9 cellular contexts compared by ENCODE assay signal in genomic region chr1:41918450-41919043, GRCh38. TPM values are rescaled to one million over a fixed set of nuclear protein-coding genes. Genes with fewer than 3 reads are reported as not detected.
DNase-seq lines count a peak whose midpoint lies in the region; ATAC-seq and TF ChIP-seq lines count a peak whose summit lies in the region.
"Had no signal": no experiment of that assay in that cellular context is flagged by ENCODE, and none has a peak within 500 bp of the region (broad histone marks: within the 10 kb centered on the region; RNA-seq: fewer than 3 reads in every experiment).

TSS of gene HIVEP3 (minus strand) at chr1:41918922.

- peaks cover 25% of the 10 kb centered on the region for H3K4me1 ChIP-seq in smooth muscle cell (ENCODE audit: low read depth)

- in situ Hi-C loops in brain microvascular endothelial cell (cut with HindIII; ENCODE audit: low pct_ligation_motif_present, low sequenced_read_pairs) = no loop called here

- no peaks in the 10 kb centered on the region for H3K79me2 ChIP-seq in smooth muscle cell (ENCODE audit: low read depth)

- H3K4me3 ChIP-seq in brain microvascular endothelial cell (ENCODE audit: low read depth, low read length) (peak within 1 kb of the TSS; percentile 62), smooth muscle cell (peak within 1 kb of the TSS; percentile 83)

- H3K27ac ChIP-seq in brain microvascular endothelial cell = peak within 1 kb of the TSS; percentile 0
- H3K27ac ChIP-seq in smooth muscle cell (ENCODE audit: low read depth) = no peak within 1 kb of the TSS
- H3K27ac ChIP-seq: epithelial cell of prostate had no signal

- no peaks in the 10 kb centered on the region for H3K9me3 ChIP-seq in smooth muscle cell (replicated peaks; ENCODE audit: low read depth)

- H3K36me3 ChIP-seq in brain microvascular endothelial cell (replicated peaks) (no peaks in the 10 kb centered on the region), smooth muscle cell (ENCODE audit: low read depth) (no peaks in the 10 kb centered on the region)

- H4K20me1 ChIP-seq in smooth muscle cell (ENCODE audit: low read depth) = no peaks in the 10 kb centered on the region

- ATAC-seq in HG03045 (IDR thresholded peaks at IDR 0.05; ENCODE audit: unreplicated experiment) (no peak), GM19467 (IDR thresholded peaks at IDR 0.05; ENCODE audit: unreplicated experiment) (no peak)

- 9% methylated on average over 15 of the region's 15 CpGs for WGBS in smooth muscle cell (ENCODE audit: low lambda C conversion rate)

- POLR2A ChIA-PET in activated CD8-positive, alpha-beta memory T cell treated with anti-CD3 and anti-CD28 coated beads for 36 hours (lab: Charles Lee) = no interaction called here

- CTCF ChIA-PET in activated CD8-positive, alpha-beta memory T cell treated with anti-CD3 and anti-CD28 coated beads for 36 hours (lab: Charles Lee) = interaction anchor here (0.9 to 2.1 kb wide), 5 partner anchors 19 to 344 kb away, joined by 3 to 5 read pairs (median 4); no protein-coding TSS in a partner anchor

- TF ChIP-seq CTCF in brain microvascular endothelial cell (IDR thresholded peaks at IDR 0.05; ENCODE audit: low read depth, low read length, missing control alignments) (peak; percentile 51), smooth muscle cell (IDR thresholded peaks at IDR 0.05; ENCODE audit: borderline replicate concordance, insufficient read depth, poor library complexity, severe bottlenecking) (no peak)

- no peaks in the 10 kb centered on the region for H3K27me3 ChIP-seq in brain microvascular endothelial cell (replicated peaks)
- no peaks in the 10 kb centered on the region for H3K27me3 ChIP-seq in smooth muscle cell (ENCODE audit: low read depth)

- DNase-seq in activated CD8-positive, alpha-beta memory T cell treated with anti-CD3 and anti-CD28 coated beads for 24 hours = no peak
- DNase-seq in NCI-H524 (lab: John Stamatoyannopoulos, UW) (peak; percentile 40 to 75), brain microvascular endothelial cell (no peak), inferior parietal cortex (ENCODE audit: extremely low spot score) (peak; percentile 61), smooth muscle cell (lab: John Stamatoyannopoulos, UW; ENCODE audit: unreplicated experiment) (no peak)

- peak within 1 kb of the TSS; percentile 98 for H3K4me2 ChIP-seq in smooth muscle cell

- H3F3A ChIP-seq in smooth muscle cell (ENCODE audit: low read depth) = peaks cover 7% of the 10 kb centered on the region

- peak within 1 kb of the TSS; percentile 13 for H3K9ac ChIP-seq in smooth muscle cell (ENCODE audit: low read depth)

- H2AFZ ChIP-seq in smooth muscle cell (ENCODE audit: low read depth) = peak within 1 kb of the TSS; percentile 73

RNA-seq across cellular contexts. Expression of gene HIVEP3, which starts in this region (rescaled TPM):
- 10 to 100 TPM; 26.3 to 27.2 TPM for total RNA-seq in activated CD8-positive, alpha-beta memory T cell treated with anti-CD3 and anti-CD28 coated beads for 36 hours
- 1.5 and 2.1 TPM in 2 replicates for total RNA-seq in smooth muscle cell
- polyA plus RNA-seq in smooth muscle cell = 6.4 and 7.2 TPM in 2 replicates

Comparison
In these comparisons a context has a peak if more than half of its experiments do, and no peak if none do; other contexts are left out.
1. DNase-seq: peak in NCI-H524 (2 of 2) and inferior parietal cortex (single experiment); none in activated CD8-positive, alpha-beta memory T cell treated with anti-CD3 and anti-CD28 coated beads for 24 hours (single experiment), brain microvascular endothelial cell (single experiment) and smooth muscle cell (single experiment).